Comparison of ENCODE assay signal across 22 cellular contexts in the genomic region with DNA sequence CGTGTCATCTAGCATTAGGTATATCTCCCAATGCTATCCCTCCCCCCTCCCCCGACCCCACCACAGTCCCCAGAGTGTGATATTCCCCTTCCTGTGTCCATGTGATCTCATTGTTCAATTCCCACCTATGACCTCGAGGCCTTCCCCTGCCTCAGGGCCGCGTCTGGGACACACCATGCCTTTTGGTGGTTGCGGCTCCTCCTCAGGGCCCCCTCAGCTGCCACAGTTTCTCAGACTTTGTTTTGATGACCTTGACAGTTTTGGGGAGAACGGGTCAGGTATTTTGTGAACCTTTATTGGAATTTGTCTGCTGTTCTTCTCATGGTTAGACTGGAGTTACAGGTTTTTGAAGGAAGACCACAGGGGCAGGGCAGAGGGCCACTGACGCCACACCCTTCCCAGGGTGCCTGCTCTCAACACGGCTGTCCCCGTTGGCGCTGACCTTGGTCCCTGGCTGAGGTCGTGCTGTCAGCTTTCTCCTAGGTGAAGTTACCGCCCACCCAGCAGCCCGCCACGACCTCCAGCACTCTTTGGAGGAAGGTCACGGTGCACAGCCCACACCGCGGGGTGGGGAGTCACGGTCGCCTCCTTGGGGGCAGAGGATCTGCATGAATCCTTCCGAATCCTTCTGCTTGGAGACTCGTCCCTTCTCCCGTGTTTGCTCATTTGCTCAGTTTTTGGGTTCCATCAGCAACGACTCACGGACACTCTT.
A peak's percentile ranks its signal among the peaks of the same experiment; 100 is the strongest.
DNase-seq lines count a peak whose midpoint lies in the region; ATAC-seq, FAIRE-seq and TF ChIP-seq lines count a peak whose summit lies in the region.
"Had no signal": no experiment of that assay in that cellular context is flagged by ENCODE, and none has a peak within 500 bp of the region (broad histone marks: within the 10 kb centered on the region; RNA-seq: fewer than 3 reads in every experiment).

No MANE protein-coding gene starts in this region.

- H3K36me3 ChIP-seq in RWPE2 (ENCODE audit: low read depth) (no peaks in the 10 kb centered on the region), kidney (ENCODE audit: control insufficient read depth in 1 of 2, insufficient read depth in 2 of 2, low read length in 2 of 2) (no peaks in the 10 kb centered on the region), spleen (no peaks in the 10 kb centered on the region)
- H3K36me3 ChIP-seq: brain microvascular endothelial cell, prostate gland, tibial artery had no signal

- ATAC-seq in RWPE2 (ENCODE audit: low read depth), result no peak
- ATAC-seq: GM12878 had no signal

- TF ChIP-seq POLR2A in spleen (IDR thresholded peaks at IDR 0.05), result no peak

- no peak overlapping the region for H3K4me3 ChIP-seq in RWPE2 (ENCODE audit: severe bottlenecking)
- no peak overlapping the region for H3K4me3 ChIP-seq in kidney (ENCODE audit: low read length in 2 of 2)
- H3K4me3 ChIP-seq in spleen, result no peak overlapping the region
- H3K4me3 ChIP-seq: GM12878, PC-9, prostate gland, smooth muscle cell, tibial artery had no signal

- no peak for FAIRE-seq in kidney (lab: Jason Lieb, UNC)
- FAIRE-seq: A204.1, colon, GM12878 had no signal

- DNase-seq in activated effector memory CD4-positive, alpha-beta T cell treated with anti-CD3 and anti-CD28 coated beads, Interleukin-2, amount 50 U/mL, for 16 hours, result peak; percentile 27
- no peak for DNase-seq in activated effector memory CD4-positive, alpha-beta T cell treated with Interleukin-2 at 50 U/mL for 16 hours
- DNase-seq in RWPE2 (ENCODE audit: low spot score) (peak; percentile 54), kidney (peak; percentile 32), spleen (peak; percentile 69), NCI-H2196 treated with DMSO at 0.1 percent for 48 hours (lab: John Stamatoyannopoulos, UW; ENCODE audit: unreplicated experiment) (no peak), mucosa of gallbladder (ENCODE audit: low spot score) (no peak), NCI-H1417 treated with DMSO at 0.1 percent for 48 hours (lab: John Stamatoyannopoulos, UW) (no peak)
- DNase-seq: brain microvascular endothelial cell; DMS79; NCI-H1092; NCI-H1930; NCI-H345; PC-9; stimulated activated CD4-positive, alpha-beta T cell treated with anti-CD3 and anti-CD28 coated beads, Interleukin-2, amount 100 ng/mL, for 48 hours had no signal

- H3K9me3 ChIP-seq in RWPE2 (ENCODE audit: severe bottlenecking), result no peaks in the 10 kb centered on the region
- no peaks in the 10 kb centered on the region for H3K9me3 ChIP-seq in kidney (ENCODE audit: control insufficient read depth in 1 of 2, low read length in 2 of 2)
- no peaks in the 10 kb centered on the region for H3K9me3 ChIP-seq in spleen
- H3K9me3 ChIP-seq: prostate gland, tibial artery had no signal

- no peak for TF ChIP-seq CTCF in RWPE2 (IDR thresholded peaks at IDR 0.05; ENCODE audit: poor library complexity, severe bottlenecking)
- no peak for TF ChIP-seq CTCF in kidney (IDR thresholded peaks at IDR 0.05; ENCODE audit: borderline replicate concordance, extremely low read depth, insufficient read depth)
- TF ChIP-seq CTCF in spleen (IDR thresholded peaks at IDR 0.05 in 8 of 11, conservative IDR thresholded peaks at IDR 0.05 in 3 of 11), result no peak

- WGBS in spleen, 5 donors, result 72 to 81% (median 77%) methylated on average over 23 to 24 of the region's 25 CpGs

- H3K4me1 ChIP-seq in RWPE2 (ENCODE audit: insufficient read depth, poor library complexity, severe bottlenecking) (no peaks in the 10 kb centered on the region), kidney (ENCODE audit: control insufficient read depth in 1 of 2, insufficient read depth in 1 of 2, low read depth in 1 of 2, low read length in 2 of 2) (no peaks in the 10 kb centered on the region), spleen (peaks cover 0 to 14% (median 8%) of the 10 kb centered on the region in 6 donors)
- H3K4me1 ChIP-seq: prostate gland, tibial artery had no signal

- H3K27me3 ChIP-seq in RWPE2 (ENCODE audit: insufficient read depth, poor library complexity, severe bottlenecking) (peaks cover 23% of the 10 kb centered on the region), spleen (replicated peaks in 1 of 7) (no peaks in the 10 kb centered on the region)
- H3K27me3 ChIP-seq: brain microvascular endothelial cell had no signal

- no peak overlapping the region for H3K9ac ChIP-seq in kidney (ENCODE audit: low read length in 2 of 2)

- H3K27ac ChIP-seq in RWPE2 (ENCODE audit: poor library complexity, severe bottlenecking) (no peak overlapping the region), kidney (ENCODE audit: low read depth in 2 of 2, low read length in 2 of 2) (no peak overlapping the region), spleen (peak overlapping the region in 3 of 8 donors; percentile 7 to 67 (median 54))
- H3K27ac ChIP-seq: brain microvascular endothelial cell, HL-60, PC-9, prostate gland, tibial artery had no signal

- intact Hi-C loops in kidney (cut with DNase I), result no loop called here
- intact Hi-C loops in spleen (cut with DNase I; ENCODE audit: low total_unique reads), result no loop called here

Comparison
In these comparisons a context has a peak if more than half of its experiments do, and no peak if none do; other contexts are left out.
1. DNase-seq: peak in activated effector memory CD4-positive, alpha-beta T cell treated with anti-CD3 and anti-CD28 coated beads, Interleukin-2, amount 50 U/mL, for 16 hours (single experiment), RWPE2 (single experiment), kidney (single experiment) and spleen (single experiment); none in activated effector memory CD4-positive, alpha-beta T cell treated with Interleukin-2 at 50 U/mL for 16 hours (single experiment), NCI-H2196 treated with DMSO at 0.1 percent for 48 hours (single experiment), mucosa of gallbladder (single experiment) and NCI-H1417 treated with DMSO at 0.1 percent for 48 hours (single experiment).